Comparison of ENCODE assay signal across 14 cellular contexts in the genomic region with DNA sequence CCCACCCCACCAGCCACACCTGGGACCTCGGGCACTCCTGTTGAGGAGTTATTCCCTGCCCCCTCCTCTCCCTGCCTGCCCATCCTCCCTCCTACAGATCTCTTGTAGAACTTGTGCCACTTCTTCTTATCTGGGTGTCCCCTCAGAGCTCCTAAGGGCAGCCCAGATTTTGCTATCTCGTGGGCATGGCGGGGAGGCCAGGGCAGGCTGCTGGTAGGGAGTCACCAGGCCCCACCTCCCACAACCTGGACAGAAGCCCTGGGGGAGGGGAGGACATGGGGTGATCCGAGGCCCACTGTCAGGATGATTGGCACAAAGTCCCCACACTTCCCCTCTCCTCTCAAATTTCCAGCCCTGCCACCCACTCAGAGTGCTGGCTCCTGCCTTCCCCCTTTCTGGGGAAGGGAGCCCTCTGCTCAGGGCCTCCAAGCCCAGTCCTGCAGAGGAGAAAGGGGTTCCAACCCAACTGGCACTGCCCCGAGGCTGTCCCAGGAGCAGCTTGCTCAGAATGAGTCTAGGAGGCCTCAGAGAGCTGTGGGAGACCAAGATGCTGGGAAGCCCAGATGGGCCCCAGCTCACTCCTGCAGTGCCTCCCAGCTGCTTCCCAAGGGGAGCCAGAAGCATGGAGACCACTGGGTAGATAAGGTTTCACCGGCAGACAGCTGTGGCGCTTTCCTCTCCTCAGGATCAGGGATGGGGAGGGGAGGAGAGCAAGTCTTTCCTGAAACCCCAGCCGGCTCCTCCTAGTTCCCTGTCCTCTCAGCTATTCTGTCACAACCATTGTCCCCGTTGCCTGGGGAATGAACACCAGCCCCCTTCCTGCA.
DNase-seq lines count a peak whose midpoint lies in the region; ATAC-seq and TF ChIP-seq lines count a peak whose summit lies in the region.
"Had no signal": no experiment of that assay in that cellular context is flagged by ENCODE, and none has a peak within 500 bp of the region (broad histone marks: within the 10 kb centered on the region; RNA-seq: fewer than 3 reads in every experiment).

No MANE protein-coding gene starts in this region.

- H4K20me1 ChIP-seq in smooth muscle cell (ENCODE audit: low read depth): no peaks in the 10 kb centered on the region

- no peaks in the 10 kb centered on the region for H3F3A ChIP-seq in smooth muscle cell (ENCODE audit: low read depth)

- intact Hi-C loops in left ventricle myocardium superior (cut with micrococcal nuclease): no loop called here
- intact Hi-C loops in esophagus muscularis mucosa (cut with DNase I): no loop called here

- no peaks in the 10 kb centered on the region for H3K79me2 ChIP-seq in smooth muscle cell (ENCODE audit: low read depth)

- 57% methylated on average over 9 of the region's 9 CpGs for WGBS in HUES64
- WGBS in smooth muscle cell (ENCODE audit: low lambda C conversion rate): 57% methylated on average over 9 of the region's 9 CpGs
- 79% methylated on average over 5 of the region's 9 CpGs for WGBS in esophagus muscularis mucosa

- TF ChIP-seq CTCF in smooth muscle cell (IDR thresholded peaks at IDR 0.05; ENCODE audit: borderline replicate concordance, insufficient read depth, poor library complexity, severe bottlenecking) (no peak), esophagus muscularis mucosa (IDR thresholded peaks at IDR 0.05) (no peak)

- H3K9ac ChIP-seq in HUES64 (ENCODE audit: low read depth, low read length) (no peak overlapping the region), smooth muscle cell (ENCODE audit: low read depth) (no peak overlapping the region)

- H3K36me3 ChIP-seq in HUES64 (ENCODE audit: insufficient read depth, low read length) (no peaks in the 10 kb centered on the region), SJCRH30 (peaks cover 9% of the 10 kb centered on the region), smooth muscle cell (ENCODE audit: low read depth) (no peaks in the 10 kb centered on the region), esophagus muscularis mucosa (peaks cover 0 to 7% (median 0%) of the 10 kb centered on the region in 4 donors)
- H3K36me3 ChIP-seq: gastrocnemius medialis, transverse colon had no signal

- H3K27me3 ChIP-seq in HUES64 (ENCODE audit: insufficient read depth, low read length) (peaks cover 6% of the 10 kb centered on the region; the same call in 1 of the 2 replicates), SJCRH30 (no peaks in the 10 kb centered on the region), smooth muscle cell (ENCODE audit: low read depth) (no peaks in the 10 kb centered on the region), esophagus muscularis mucosa (peaks cover 0 to 33% (median 0%) of the 10 kb centered on the region in 4 donors)

- H3K4me2 ChIP-seq in smooth muscle cell: peak overlapping the region; percentile 57

- H3K4me1 ChIP-seq in HUES64 (ENCODE audit: insufficient read depth, low read length) (peaks cover 30% of the 10 kb centered on the region), SJCRH30 (peaks cover 33% of the 10 kb centered on the region), smooth muscle cell (ENCODE audit: low read depth) (peaks cover 20% of the 10 kb centered on the region), esophagus muscularis mucosa (peaks cover 10 to 17% (median 14%) of the 10 kb centered on the region in 4 donors)
- H3K4me1 ChIP-seq: gastrocnemius medialis had no signal

- H3K4me3 ChIP-seq in HUES64 (ENCODE audit: low read length) (no peak overlapping the region), SJCRH30 (peak overlapping the region; percentile 11; the same call in 1 of the 2 replicates), smooth muscle cell (no peak overlapping the region), esophagus muscularis mucosa (no peak overlapping the region)
- H3K4me3 ChIP-seq: gastrocnemius medialis, mucosa of descending colon, transverse colon had no signal

- ATAC-seq in left ventricle myocardium superior (peak; percentile 58), HG03039 (IDR thresholded peaks at IDR 0.05; ENCODE audit: unreplicated experiment) (no peak)
- ATAC-seq: gastrocnemius medialis, mucosa of descending colon had no signal

- DNase-seq in SJCRH30 (peak; percentile 96 to 99), left ventricle myocardium superior (peak; percentile 54), smooth muscle cell (lab: John Stamatoyannopoulos, UW; ENCODE audit: unreplicated experiment) (no peak), esophagus muscularis mucosa (ENCODE audit: extremely low spot score) (no peak), COR-L47 (lab: John Stamatoyannopoulos, UW) (no peak)
- DNase-seq: activated naive CD4-positive, alpha-beta T cell treated with Interleukin-2 at 50 U/mL for 16 hours; C1 segment of cervical spinal cord; gastrocnemius medialis; OCI-M1; stimulated activated CD4-positive, alpha-beta T cell treated with anti-CD3 and anti-CD28 coated beads, Interleukin-1b, Interleukin-23, amount 100 ng/mL, for 48 hours; transverse colon had no signal

- no peak for TF ChIP-seq POLR2A in esophagus muscularis mucosa (IDR thresholded peaks at IDR 0.05; ENCODE audit: low read depth)

- peak overlapping the region; percentile 39 for H3K27ac ChIP-seq in HUES64 (ENCODE audit: low read depth, low read length)
- H3K27ac ChIP-seq in SJCRH30: peak overlapping the region; percentile 98
- H3K27ac ChIP-seq in smooth muscle cell (ENCODE audit: low read depth): no peak overlapping the region
- H3K27ac ChIP-seq in esophagus muscularis mucosa (replicated peaks in 1 of 4): no peak overlapping the region
- H3K27ac ChIP-seq: gastrocnemius medialis had no signal

- H3K9me3 ChIP-seq in HUES64 (ENCODE audit: insufficient read depth, low read depth, low read length) (no peaks in the 10 kb centered on the region), SJCRH30 (replicated peaks) (no peaks in the 10 kb centered on the region; the same call in 1 of the 2 replicates), smooth muscle cell (replicated peaks; ENCODE audit: low read depth) (no peaks in the 10 kb centered on the region), esophagus muscularis mucosa (no peaks in the 10 kb centered on the region)
- H3K9me3 ChIP-seq: gastrocnemius medialis, mucosa of descending colon, transverse colon had no signal

- no peak overlapping the region for H2AFZ ChIP-seq in smooth muscle cell (ENCODE audit: low read depth)

- TF ChIP-seq EP300 in esophagus muscularis mucosa (IDR thresholded peaks at IDR 0.05): no peak

Comparison
In these comparisons a context has a peak if more than half of its experiments do, and no peak if none do; other contexts are left out.
1. H3K27ac ChIP-seq: peak in HUES64 (single experiment) and SJCRH30 (single experiment); none in smooth muscle cell (single experiment) and esophagus muscularis mucosa (0 of 4).
2. DNase-seq: peak in SJCRH30 (2 of 2) and left ventricle myocardium superior (single experiment); none in smooth muscle cell (single experiment), esophagus muscularis mucosa (single experiment) and COR-L47 (single experiment).